In genomic region chr2:88642278-88642677, GRCh38 we compare ENCODE assay signal across 29 cellular contexts.
"Had no signal": no experiment of that assay in that cellular context is flagged by ENCODE, and none has a peak within 500 bp of the region (broad histone marks: within the 10 kb centered on the region; RNA-seq: fewer than 3 reads in every experiment).

No MANE protein-coding gene starts in this region.

- H3K27ac ChIP-seq: epithelial cell of prostate, esophagus squamous epithelium, gastroesophageal sphincter, hepatocyte, neutrophil, psoas muscle, sigmoid colon, uterus had no signal

- DNase-seq: activated CD4-positive, alpha-beta T cell treated with anti-CD3 and anti-CD28 coated beads for 36 hours; activated CD4-positive, alpha-beta T cell treated with anti-CD3 and anti-CD28 coated beads, Interleukin-2, amount 50 U/mL, for 4 hours; activated CD4-positive, CD25-positive, alpha-beta regulatory T cell; activated gamma-delta T cell; activated naive CD4-positive, alpha-beta T cell treated with anti-CD3 and anti-CD28 coated beads, Interleukin-2, amount 10 ng/mL, durations not matched to agents 7 days and 5 days; activated naive CD8-positive, alpha-beta T cell treated with anti-CD3 and anti-CD28 coated beads, Interleukin-2, amount 50 U/mL, for 24 hours; activated T-cell treated with anti-CD3 and anti-CD28 coated beads for 4 hours; dermis blood vessel endothelial cell; effector CD4-positive, alpha-beta T cell; esophagus squamous epithelium; left cardiac atrium; left ventricle myocardium superior; mucosa of descending colon; nephron progenitor cell; psoas muscle; sigmoid colon; small intestine; stimulated activated CD4-positive, alpha-beta T cell treated with anti-CD3 and anti-CD28 coated beads, Interleukin-4, amount 100 ng/mL, for 24 hours; stimulated activated naive CD8-positive, alpha-beta T cell treated with anti-CD3 and anti-CD28 coated beads, Interleukin-15, amount 100 ng/mL, for 72 hours; substantia nigra; T-cell; uterus had no signal

- H3K4me3 Mint-ChIP-seq: activated CD4-positive, alpha-beta T cell treated with anti-CD3 and anti-CD28 coated beads for 36 hours; activated naive CD4-positive, alpha-beta T cell treated with anti-CD3 and anti-CD28 coated beads, Interleukin-2, amount 10 ng/mL, durations not matched to agents 7 days and 5 days; activated naive CD8-positive, alpha-beta T cell treated with anti-CD3 and anti-CD28 coated beads, Interleukin-2, amount 50 U/mL, for 24 hours; central memory CD8-positive, alpha-beta T cell; nephron progenitor cell; stimulated activated memory B cell treated with anti-CD40 and anti-IgM and Interleukin-4, amounts not matched to agents 10 μg/mL and 1 μg/mL and 100 μg/mL, for 72 hours; stimulated activated naive CD8-positive, alpha-beta T cell treated with anti-CD3 and anti-CD28 coated beads, Interleukin-15, amount 100 ng/mL, for 72 hours; T-cell; type B pancreatic cell had no signal

- H3K4me2 ChIP-seq: hepatocyte had no signal

- H3K36me3 Mint-ChIP-seq: type B pancreatic cell had no signal

- H3K4me3 ChIP-seq: esophagus squamous epithelium, gastroesophageal sphincter, hepatocyte, mucosa of descending colon, psoas muscle, sigmoid colon, uterus had no signal

- H3K27me3 ChIP-seq: hepatocyte, neutrophil, sigmoid colon, uterus had no signal

- ATAC-seq: activated CD4-positive, alpha-beta T cell treated with anti-CD3 and anti-CD28 coated beads for 36 hours; activated naive CD8-positive, alpha-beta T cell treated with anti-CD3 and anti-CD28 coated beads, Interleukin-2, amount 50 U/mL, for 24 hours; gastroesophageal sphincter; left cardiac atrium; left ventricle myocardium superior; mucosa of descending colon; psoas muscle; stimulated activated memory B cell treated with anti-CD40 and anti-IgM and Interleukin-4, amounts not matched to agents 10 μg/mL and 1 μg/mL and 100 μg/mL, for 72 hours; stimulated activated naive CD8-positive, alpha-beta T cell treated with anti-CD3 and anti-CD28 coated beads, Interleukin-15, amount 100 ng/mL, for 72 hours; T-cell had no signal

- H2AFZ ChIP-seq: hepatocyte had no signal

- H3K4me1 ChIP-seq: esophagus squamous epithelium, gastroesophageal sphincter, psoas muscle, sigmoid colon, uterus had no signal

- H3K27me3 Mint-ChIP-seq: central memory CD8-positive, alpha-beta T cell; type B pancreatic cell had no signal

- H3K9me3 ChIP-seq: esophagus squamous epithelium, gastroesophageal sphincter, mucosa of descending colon, neutrophil, psoas muscle, sigmoid colon, uterus had no signal

- H3K9me3 Mint-ChIP-seq: central memory CD8-positive, alpha-beta T cell; type B pancreatic cell had no signal

- H3K36me3 ChIP-seq: esophagus squamous epithelium, gastroesophageal sphincter, neutrophil, sigmoid colon, uterus had no signal

- H3K27ac Mint-ChIP-seq: activated CD4-positive, alpha-beta T cell treated with anti-CD3 and anti-CD28 coated beads for 36 hours; activated naive CD4-positive, alpha-beta T cell treated with anti-CD3 and anti-CD28 coated beads, Interleukin-2, amount 10 ng/mL, durations not matched to agents 7 days and 5 days; activated naive CD8-positive, alpha-beta T cell treated with anti-CD3 and anti-CD28 coated beads, Interleukin-2, amount 50 U/mL, for 24 hours; nephron progenitor cell; stimulated activated memory B cell treated with anti-CD40 and anti-IgM and Interleukin-4, amounts not matched to agents 10 μg/mL and 1 μg/mL and 100 μg/mL, for 72 hours; stimulated activated naive CD8-positive, alpha-beta T cell treated with anti-CD3 and anti-CD28 coated beads, Interleukin-15, amount 100 ng/mL, for 72 hours; T-cell; type B pancreatic cell had no signal
